In the genomic region with DNA sequence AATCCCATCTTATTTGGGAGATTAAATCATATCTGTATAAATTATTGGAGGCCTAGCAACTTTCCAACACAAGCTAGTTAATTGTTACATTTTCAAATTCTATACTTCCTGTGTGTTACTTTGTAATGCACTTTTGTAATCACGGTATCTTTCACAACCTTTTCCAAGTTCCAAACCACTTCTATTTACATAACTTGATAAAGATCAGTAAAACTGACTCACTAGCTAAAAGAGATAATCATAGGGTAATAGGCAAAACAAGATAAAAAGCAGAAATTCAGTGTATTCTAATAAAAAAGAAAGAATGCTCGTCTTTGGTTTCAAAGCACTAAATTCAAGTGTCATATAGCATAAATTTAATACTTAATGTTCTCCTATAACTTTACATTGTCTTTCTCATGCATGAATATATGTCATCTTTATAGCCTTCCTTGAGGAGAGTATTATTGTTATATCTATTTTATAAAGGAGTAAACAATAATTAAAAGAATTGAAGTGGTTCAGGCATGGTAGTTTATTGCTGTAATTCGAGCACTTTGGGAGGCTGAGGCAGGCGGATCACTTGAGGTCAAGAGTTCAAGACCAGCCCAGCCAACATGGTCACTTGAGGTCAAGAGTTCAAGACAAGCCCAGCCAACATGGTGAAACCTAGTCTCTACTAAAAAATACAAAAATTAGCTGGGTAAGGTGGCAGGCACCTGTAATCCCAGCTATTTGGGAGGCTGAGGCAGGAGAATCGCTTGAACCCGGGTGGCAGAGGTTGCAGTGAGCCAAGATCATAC, we compare ENCODE assay signal across 13 cellular contexts.
A peak's percentile ranks its signal among the peaks of the same experiment; 100 is the strongest.
DNase-seq lines count a peak whose midpoint lies in the region; ATAC-seq and TF ChIP-seq lines count a peak whose summit lies in the region.
"Had no signal": no experiment of that assay in that cellular context is flagged by ENCODE, and none has a peak within 500 bp of the region (broad histone marks: within the 10 kb centered on the region; RNA-seq: fewer than 3 reads in every experiment).

No MANE protein-coding gene starts in this region.

- H3K9ac ChIP-seq in liver (ENCODE audit: low read depth in 1 of 2, low read length in 2 of 2), result no peak overlapping the region

- WGBS in liver, result 54% methylated on average over 6 of the region's 6 CpGs

- DNase-seq in CD1c-positive myeloid dendritic cell (ENCODE audit: extremely low spot score), result peak; percentile 5
- DNase-seq in M059J (ENCODE audit: low read depth), result peak; percentile 84
- DNase-seq in astrocyte of the cerebellum (ENCODE audit: low read depth), result peak; percentile 32
- no peak for DNase-seq in NCI-H345 (lab: John Stamatoyannopoulos, UW)
- no peak for DNase-seq in GM20000 (ENCODE audit: low spot score)
- no peak for DNase-seq in activated effector memory CD4-positive, alpha-beta T cell treated with Interleukin-2 at 50 U/mL for 16 hours
- DNase-seq: activated T-cell treated with anti-CD3 and anti-CD28 coated beads for 4 hours, DMS79, NCI-H1105 treated with DMSO at 0.1 percent for 48 hours had no signal

- H3K4me3 ChIP-seq in astrocyte of the cerebellum (ENCODE audit: low read depth, low read length) (no peak overlapping the region), liver (ENCODE audit: low read depth in 1 of 3, low read length in 3 of 3) (no peak overlapping the region)
- H3K4me3 ChIP-seq: lung, thoracic aorta had no signal

- peaks cover 0 to 6% (median 4%) of the 10 kb centered on the region in 4 donors for H3K4me1 ChIP-seq in liver (ENCODE audit: control insufficient read depth in 4 of 4, insufficient read depth in 4 of 4, low read length in 3 of 4)

- H3K9me3 ChIP-seq in liver (ENCODE audit: control insufficient read depth in 4 of 4, low read length in 3 of 4), result no peaks in the 10 kb centered on the region
- H3K9me3 ChIP-seq: thoracic aorta had no signal

- in situ Hi-C loops in astrocyte of the cerebellum (cut with HindIII; ENCODE audit: low sequenced_read_pairs), result no loop called here

- no peaks in the 10 kb centered on the region for H3K36me3 ChIP-seq in liver (ENCODE audit: control insufficient read depth in 4 of 4, insufficient read depth in 3 of 4, low read depth in 1 of 4, low read length in 3 of 4)
- H3K36me3 ChIP-seq: thoracic aorta had no signal

- H3K27ac ChIP-seq in liver (ENCODE audit: low read depth in 1 of 2, low read length in 2 of 2), result peak overlapping the region in 1 of 2 donors; percentile 12
- H3K27ac ChIP-seq: thoracic aorta had no signal

- no peak for ATAC-seq in GM19328 (IDR thresholded peaks at IDR 0.05; ENCODE audit: unreplicated experiment)

- TF ChIP-seq CTCF in astrocyte of the cerebellum (IDR thresholded peaks at IDR 0.05; ENCODE audit: low read depth, low read length, missing control alignments) (no peak), liver (IDR thresholded peaks at IDR 0.05; ENCODE audit: low read depth, low read length, missing input control) (no peak), GM20000 (IDR thresholded peaks at IDR 0.05; ENCODE audit: extremely low read depth, missing control alignments) (no peak)

- TF ChIP-seq RAD21 in liver (IDR thresholded peaks at IDR 0.05), result peak; percentile 13 to 28

- H3K27me3 ChIP-seq in liver (ENCODE audit: control insufficient read depth in 4 of 4, insufficient read depth in 4 of 4, low read length in 3 of 4), result no peaks in the 10 kb centered on the region

TF ChIP-seq in liver, 16 proteins besides CTCF, POLR2A, EP300 and RAD21:
- TF ChIP-seq, protein P1, sequence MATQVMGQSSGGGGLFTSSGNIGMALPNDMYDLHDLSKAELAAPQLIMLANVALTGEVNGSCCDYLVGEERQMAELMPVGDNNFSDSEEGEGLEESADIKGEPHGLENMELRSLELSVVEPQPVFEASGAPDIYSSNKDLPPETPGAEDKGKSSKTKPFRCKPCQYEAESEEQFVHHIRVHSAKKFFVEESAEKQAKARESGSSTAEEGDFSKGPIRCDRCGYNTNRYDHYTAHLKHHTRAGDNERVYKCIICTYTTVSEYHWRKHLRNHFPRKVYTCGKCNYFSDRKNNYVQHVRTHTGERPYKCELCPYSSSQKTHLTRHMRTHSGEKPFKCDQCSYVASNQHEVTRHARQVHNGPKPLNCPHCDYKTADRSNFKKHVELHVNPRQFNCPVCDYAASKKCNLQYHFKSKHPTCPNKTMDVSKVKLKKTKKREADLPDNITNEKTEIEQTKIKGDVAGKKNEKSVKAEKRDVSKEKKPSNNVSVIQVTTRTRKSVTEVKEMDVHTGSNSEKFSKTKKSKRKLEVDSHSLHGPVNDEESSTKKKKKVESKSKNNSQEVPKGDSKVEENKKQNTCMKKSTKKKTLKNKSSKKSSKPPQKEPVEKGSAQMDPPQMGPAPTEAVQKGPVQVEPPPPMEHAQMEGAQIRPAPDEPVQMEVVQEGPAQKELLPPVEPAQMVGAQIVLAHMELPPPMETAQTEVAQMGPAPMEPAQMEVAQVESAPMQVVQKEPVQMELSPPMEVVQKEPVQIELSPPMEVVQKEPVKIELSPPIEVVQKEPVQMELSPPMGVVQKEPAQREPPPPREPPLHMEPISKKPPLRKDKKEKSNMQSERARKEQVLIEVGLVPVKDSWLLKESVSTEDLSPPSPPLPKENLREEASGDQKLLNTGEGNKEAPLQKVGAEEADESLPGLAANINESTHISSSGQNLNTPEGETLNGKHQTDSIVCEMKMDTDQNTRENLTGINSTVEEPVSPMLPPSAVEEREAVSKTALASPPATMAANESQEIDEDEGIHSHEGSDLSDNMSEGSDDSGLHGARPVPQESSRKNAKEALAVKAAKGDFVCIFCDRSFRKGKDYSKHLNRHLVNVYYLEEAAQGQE (IDR thresholded peaks at IDR 0.05), result peak; percentile 39
- TF ChIP-seq FOXA1 (IDR thresholded peaks at IDR 0.05) (peak; percentile 53), SP1 (IDR thresholded peaks at IDR 0.05) (no peak), FOXA2 (IDR thresholded peaks at IDR 0.05) (peak; percentile 87), YY1 (IDR thresholded peaks at IDR 0.05) (peak; percentile 15), HNF4G (IDR thresholded peaks at IDR 0.05) (no peak), RXRA (IDR thresholded peaks at IDR 0.05) (peak; percentile 58 to 77), EGR1 (IDR thresholded peaks at IDR 0.05; ENCODE audit: low read depth in 2 of 2) (peak in 1 of 2 donors; percentile 23), JUND (IDR thresholded peaks at IDR 0.05) (peak; percentile 75 to 85), HNF4A (conservative IDR thresholded peaks at IDR 0.05) (peak; percentile 52 to 60), GABPA (IDR thresholded peaks at IDR 0.05 in 1 of 2, conservative IDR thresholded peaks at IDR 0.05 in 1 of 2) (no peak)
- TF ChIP-seq, protein P2, sequence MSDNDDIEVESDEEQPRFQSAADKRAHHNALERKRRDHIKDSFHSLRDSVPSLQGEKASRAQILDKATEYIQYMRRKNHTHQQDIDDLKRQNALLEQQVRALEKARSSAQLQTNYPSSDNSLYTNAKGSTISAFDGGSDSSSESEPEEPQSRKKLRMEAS (IDR thresholded peaks at IDR 0.05), result no peak
- TF ChIP-seq, protein P3, sequence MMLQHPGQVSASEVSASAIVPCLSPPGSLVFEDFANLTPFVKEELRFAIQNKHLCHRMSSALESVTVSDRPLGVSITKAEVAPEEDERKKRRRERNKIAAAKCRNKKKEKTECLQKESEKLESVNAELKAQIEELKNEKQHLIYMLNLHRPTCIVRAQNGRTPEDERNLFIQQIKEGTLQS (IDR thresholded peaks at IDR 0.05), result peak; percentile 38

Comparison
In these comparisons a context has a peak if more than half of its experiments do, and no peak if none do; other contexts are left out.
1. DNase-seq: peak in CD1c-positive myeloid dendritic cell (single experiment), M059J (single experiment) and astrocyte of the cerebellum (single experiment); none in NCI-H345 (single experiment), GM20000 (single experiment) and activated effector memory CD4-positive, alpha-beta T cell treated with Interleukin-2 at 50 U/mL for 16 hours (single experiment).